Comparison of ENCODE assay signal across 1 cellular context in genomic region chr2:32277674-32278475, GRCh38.
TF ChIP-seq lines count a peak whose summit lies in the region.

Gene YIPF4, plus strand, starts transcription at chr2:32277904. Its CDS starts 252 bp downstream, at chr2:32278156.

TF ChIP-seq in K562, 482 proteins besides CTCF, POLR2A, EP300 and RAD21 (continued from another document):
- TF ChIP-seq RBBP5 (IDR thresholded peaks at IDR 0.05; ENCODE audit: borderline replicate concordance, insufficient read depth, low read length, poor library complexity, severe bottlenecking) (peak; percentile 99), MEF2A (IDR thresholded peaks at IDR 0.05; ENCODE audit: control insufficient read depth, low read depth, low read length) (no peak), RFX7 (CRISPR knock-in tag; IDR thresholded peaks at IDR 0.05) (no peak), ZNF75A (CRISPR knock-in tag; IDR thresholded peaks at IDR 0.05) (no peak), ZNF212 (CRISPR knock-in tag; IDR thresholded peaks at IDR 0.05) (no peak), ATF6 (CRISPR knock-in tag; IDR thresholded peaks at IDR 0.05) (no peak), VEZF1 (CRISPR knock-in tag; IDR thresholded peaks at IDR 0.05) (peak; percentile 12; the same call in 1 of the 2 replicates)
